ENCODE assay signal across 10 cellular contexts in genomic region chr12:80709811-80710726, GRCh38. TPM values are rescaled to one million over a fixed set of nuclear protein-coding genes. Genes with fewer than 3 reads are reported as not detected.
DNase-seq lines count a peak whose midpoint lies in the region; ATAC-seq, FAIRE-seq and TF ChIP-seq lines count a peak whose summit lies in the region.
"Had no signal": no experiment of that assay in that cellular context is flagged by ENCODE, and none has a peak within 500 bp of the region (broad histone marks: within the 10 kb centered on the region; RNA-seq: fewer than 3 reads in every experiment).

No MANE protein-coding gene starts in this region.

- H3K27ac Mint-ChIP-seq in Calu3 (ENCODE audit: unreplicated experiment), result no peak overlapping the region
- H3K27ac Mint-ChIP-seq: T-helper 1 cell treated with Interleukin-12 subunit alpha and Interleukin-12 subunit beta and Interleukin-4 antibody, amounts not matched to agents 30 μg/mL and 1 μg/mL, for 36 hours had no signal

- no peaks in the 10 kb centered on the region for H3K4me1 Mint-ChIP-seq in Calu3 (ENCODE audit: low read depth, unreplicated experiment)

- no peak for FAIRE-seq in RCC 7860 (lab: Jason Lieb, UNC)

- H3K36me3 Mint-ChIP-seq in Calu3 (ENCODE audit: insufficient read depth, unreplicated experiment), result peaks cover 5% of the 10 kb centered on the region

- ATAC-seq in GM21423 (IDR thresholded peaks at IDR 0.05; ENCODE audit: unreplicated experiment), result peak; percentile 49
- no peak for ATAC-seq in HG02571 (IDR thresholded peaks at IDR 0.05; ENCODE audit: unreplicated experiment)

- no peaks in the 10 kb centered on the region for H3K27me3 Mint-ChIP-seq in Calu3 (ENCODE audit: unreplicated experiment)

- H3K4me3 Mint-ChIP-seq in Calu3 (ENCODE audit: low read depth, unreplicated experiment), result no peak overlapping the region
- H3K4me3 Mint-ChIP-seq: T-helper 1 cell treated with Interleukin-12 subunit alpha and Interleukin-12 subunit beta and Interleukin-4 antibody, amounts not matched to agents 30 μg/mL and 1 μg/mL, for 36 hours had no signal

- TF ChIP-seq CTCF in Calu3 (IDR thresholded peaks at IDR 0.05; ENCODE audit: unreplicated experiment) (peak; percentile 37), LNCAP (IDR thresholded peaks at IDR 0.05) (peak; percentile 41; the same call in 1 of the 2 replicates), coronary artery (IDR thresholded peaks at IDR 0.05) (no peak)

- BruUV-seq in Calu3 (replicated peaks; lab: Mats Ljungman, UMichigan), result no TSS peak

- H3K4me3 ChIP-seq in coronary artery, result no peak overlapping the region

- DNase-seq in Calu3, result no peak
- peak; percentile 27 for DNase-seq in germinal center (ENCODE audit: low spot score)
- DNase-seq in RCC 7860 (ENCODE audit: low spot score), result no peak
- DNase-seq in coronary artery (ENCODE audit: low spot score), result no peak
- DNase-seq in HCEC 1CT, result no peak

- CTCF ChIA-PET in Calu3 (lab: Charles Lee), result no interaction called here

- no peak overlapping the region for H3K27ac ChIP-seq in coronary artery
- H3K27ac ChIP-seq: epithelial cell of prostate had no signal

- no peaks in the 10 kb centered on the region for H3K9me3 Mint-ChIP-seq in Calu3 (ENCODE audit: low read depth, unreplicated experiment)
- H3K9me3 Mint-ChIP-seq: T-helper 1 cell treated with Interleukin-12 subunit alpha and Interleukin-12 subunit beta and Interleukin-4 antibody, amounts not matched to agents 30 μg/mL and 1 μg/mL, for 36 hours had no signal

- intact Hi-C loops in Calu3 (cut with micrococcal nuclease; ENCODE audit: unreplicated experiment), result no loop called here

RNA-seq across cellular contexts. Expression of gene MYF6, which starts 2.6 kb away (rescaled TPM):
- not detected in 2 replicates for total RNA-seq in Calu3 (2022)

RNA-seq across cellular contexts. Expression of gene MYF5, which starts 6.6 kb away (rescaled TPM):
- total RNA-seq in Calu3 (2022), result not detected in 2 replicates
